ENCODE assay signal across 8 cellular contexts in genomic region chr17:59331929-59332889, GRCh38.
DNase-seq lines count a peak whose midpoint lies in the region; ATAC-seq and TF ChIP-seq lines count a peak whose summit lies in the region.

No MANE protein-coding gene starts in this region.

- peak overlapping the region; percentile 70 for H2AFZ ChIP-seq in SU-DHL-6 (ENCODE audit: low read depth, low read length, severe bottlenecking)

- no peaks in the 10 kb centered on the region for H3K9me3 ChIP-seq in SU-DHL-6 (ENCODE audit: insufficient read depth, low read length)

- peak overlapping the region; percentile 78 for H3K4me2 ChIP-seq in SU-DHL-6 (ENCODE audit: low read depth, low read length, poor library complexity, severe bottlenecking)

- peaks cover 7% of the 10 kb centered on the region; the same call in 1 of the 2 replicates for H3F3A ChIP-seq in SU-DHL-6 (ENCODE audit: insufficient read depth)

- peak overlapping the region; percentile 68 for H3K4me3 ChIP-seq in SU-DHL-6 (ENCODE audit: insufficient read depth, low read length, poor library complexity, severe bottlenecking)

- ATAC-seq in HG02678 (IDR thresholded peaks at IDR 0.05; ENCODE audit: unreplicated experiment), result peak; percentile 21

- DNase-seq in GM10248 (ENCODE audit: extremely low spot score) (peak; percentile 50), NCI-H2196 treated with DMSO at 0.1 percent for 48 hours (lab: John Stamatoyannopoulos, UW; ENCODE audit: unreplicated experiment) (no peak), OCI-M2 (lab: John Stamatoyannopoulos, UW; ENCODE audit: unreplicated experiment) (no peak)
- DNase-seq in central memory CD4-positive, alpha-beta T cell, result peak; percentile 14
- DNase-seq in stimulated activated CD4-positive, alpha-beta T cell treated with anti-CD3 and anti-CD28 coated beads, Interleukin-2, amount 100 ng/mL, for 24 hours, result peak; percentile 33 to 44

- H3K9me2 ChIP-seq in SU-DHL-6 (replicated peaks; ENCODE audit: insufficient read depth, low read length), result no peaks in the 10 kb centered on the region

- H3K27me3 ChIP-seq in SU-DHL-6 (ENCODE audit: low read length) (no peaks in the 10 kb centered on the region), layer of hippocampus (ENCODE audit: control insufficient read depth, insufficient read depth, low read length) (no peaks in the 10 kb centered on the region)

- H3K27ac ChIP-seq in SU-DHL-6 (ENCODE audit: low read depth, low read length) (no peak overlapping the region), layer of hippocampus (ENCODE audit: low read depth, low read length) (peak overlapping the region; percentile 92)

- POLR2A ChIA-PET in GM10248 (lab: Yijun Ruan, JAX), result no interaction called here

- no peaks in the 10 kb centered on the region for H3K79me2 ChIP-seq in SU-DHL-6 (ENCODE audit: insufficient read depth, low read length)

- CTCF ChIA-PET in GM10248 (lab: Yijun Ruan, JAX), result interaction anchor here (1.0 to 2.2 kb wide), 6 partner anchors 11 to 110 kb away, joined by 3 to 12 read pairs (median 5); no protein-coding TSS in a partner anchor

- peak overlapping the region; percentile 49 for H3K9ac ChIP-seq in SU-DHL-6 (ENCODE audit: low read length)

- TF ChIP-seq CTCF in GM10248 (IDR thresholded peaks at IDR 0.05; ENCODE audit: control extremely low read depth, extremely low read depth, low read depth, missing control alignments), result no peak
- TF ChIP-seq CTCF in SU-DHL-6 (IDR thresholded peaks at IDR 0.05; ENCODE audit: insufficient read depth, low read length, poor library complexity, severe bottlenecking), result no peak

- no peaks in the 10 kb centered on the region for H3K36me3 ChIP-seq in SU-DHL-6 (ENCODE audit: low read length)

- no peaks in the 10 kb centered on the region for H4K20me1 ChIP-seq in SU-DHL-6 (ENCODE audit: low read depth, low read length)

Comparison
In these comparisons a context has a peak if more than half of its experiments do, and no peak if none do; other contexts are left out.
1. DNase-seq: peak in GM10248 (single experiment), central memory CD4-positive, alpha-beta T cell (single experiment) and stimulated activated CD4-positive, alpha-beta T cell treated with anti-CD3 and anti-CD28 coated beads, Interleukin-2, amount 100 ng/mL, for 24 hours (2 of 2); none in NCI-H2196 treated with DMSO at 0.1 percent for 48 hours (single experiment) and OCI-M2 (single experiment).